ENCODE assay signal across 8 cellular contexts in genomic region chr11:121367434-121367833, GRCh38.
A peak's percentile ranks its signal among the peaks of the same experiment; 100 is the strongest.
DNase-seq lines count a peak whose midpoint lies in the region; ATAC-seq and TF ChIP-seq lines count a peak whose summit lies in the region.

No MANE protein-coding gene starts in this region.

- H2AK9ac ChIP-seq in IMR-90 (replicated peaks; ENCODE audit: low read depth, low read length, poor library complexity): no peak overlapping the region

- no peak for TF ChIP-seq RAD21 in IMR-90 (IDR thresholded peaks at IDR 0.05; ENCODE audit: low read length)

- H2BK5ac ChIP-seq in IMR-90 (ENCODE audit: low read depth, low read length, poor library complexity, severe bottlenecking): no peak overlapping the region

- no peak overlapping the region for H3K9ac ChIP-seq in IMR-90 (ENCODE audit: low read depth, low read length)

- H3K23ac ChIP-seq in IMR-90 (ENCODE audit: low read depth, low read length): no peak overlapping the region

- peaks cover 3 to 5% of the 10 kb centered on the region in 2 donors for H3K9me3 Mint-ChIP-seq in activated naive CD4-positive, alpha-beta T cell treated with anti-CD3 and anti-CD28 coated beads, Interleukin-2, amount 50 U/mL, for 72 hours

- H3K4me1 ChIP-seq in IMR-90 (ENCODE audit: control insufficient read depth, insufficient read depth, low read length): no peaks in the 10 kb centered on the region

- H3K36me3 Mint-ChIP-seq in activated naive CD4-positive, alpha-beta T cell treated with anti-CD3 and anti-CD28 coated beads, Interleukin-2, amount 50 U/mL, for 72 hours: no peaks in the 10 kb centered on the region

- peak; percentile 92 for ATAC-seq in GM21515 (IDR thresholded peaks at IDR 0.05; ENCODE audit: unreplicated experiment)
- ATAC-seq in IMR-90 (ENCODE audit: low read depth): no peak
- peak; percentile 83 for ATAC-seq in activated naive CD4-positive, alpha-beta T cell treated with anti-CD3 and anti-CD28 coated beads, Interleukin-2, amount 50 U/mL, for 72 hours
- ATAC-seq in omental fat pad (ENCODE audit: low FRiP score): peak; percentile 26

- H2BK20ac ChIP-seq in IMR-90 (ENCODE audit: low read depth, low read length): no peak overlapping the region

- POLR2A ChIA-PET in IMR-90 (lab: Charles Lee; ENCODE audit: unreplicated experiment): no interaction called here

- H3K4me2 ChIP-seq in IMR-90 (ENCODE audit: low read depth, low read length): peak overlapping the region; percentile 60; the same call in 1 of the 2 replicates

- in situ Hi-C loops in IMR-90 (cut with MboI; ENCODE audit: low sequenced_read_pairs): no loop called here

- no peaks in the 10 kb centered on the region for H3K36me3 ChIP-seq in IMR-90 (ENCODE audit: control insufficient read depth, insufficient read depth, low read length)

- H2AFZ ChIP-seq in IMR-90 (replicated peaks; ENCODE audit: low read length, poor library complexity): no peak overlapping the region

- H2BK15ac ChIP-seq in IMR-90 (ENCODE audit: low read depth, low read length): no peak overlapping the region

- peak; percentile 25 for DNase-seq in NCI-H2227 (lab: John Stamatoyannopoulos, UW; ENCODE audit: unreplicated experiment)
- no peak for DNase-seq in NCI-H2227 treated with DMSO at 0.1 percent for 48 hours (lab: John Stamatoyannopoulos, UW)
- DNase-seq in IMR-90: peak; percentile 4
- DNase-seq in activated naive CD4-positive, alpha-beta T cell treated with anti-CD3 and anti-CD28 coated beads, Interleukin-2, amount 50 U/mL, for 72 hours (ENCODE audit: low spot score in 2 of 2): peak in 1 of 2 donors; percentile 17
- DNase-seq in omental fat pad (ENCODE audit: low spot score): no peak
- no peak for DNase-seq in NCI-H526 treated with DMSO at 0.1 percent for 48 hours (lab: John Stamatoyannopoulos, UW)
- DNase-seq in retina: no peak

- intact Hi-C loops in IMR-90 (cut with micrococcal nuclease): no loop called here

- no peak overlapping the region for H3K56ac ChIP-seq in IMR-90 (ENCODE audit: extremely low read depth, insufficient read depth, low read length)

- no peaks in the 10 kb centered on the region for H3K9me3 ChIP-seq in IMR-90 (ENCODE audit: control insufficient read depth, insufficient read depth, low read length)

- no peak overlapping the region for H2BK120ac ChIP-seq in IMR-90 (ENCODE audit: low read depth, low read length)

- no peak for TF ChIP-seq POLR2A in IMR-90 (IDR thresholded peaks at IDR 0.05; ENCODE audit: low read depth, low read length)

- H3K9me1 ChIP-seq in IMR-90 (ENCODE audit: insufficient read depth, low read length): no peaks in the 10 kb centered on the region

- H3K79me1 ChIP-seq in IMR-90 (ENCODE audit: low read depth in 1 of 2, low read length in 2 of 2): no peaks in the 10 kb centered on the region

- dilution Hi-C loops in IMR-90 (cut with HindIII; ENCODE audit: low sequenced_read_pairs, unreplicated experiment): no loop called here

- H4K8ac ChIP-seq in IMR-90 (ENCODE audit: low read depth in 2 of 2, low read length in 2 of 2): no peak overlapping the region

- 10% methylated on average over 2 of the region's 5 CpGs; no CpG with 5 or more reads in 1 of the 2 experiments for WGBS in IMR-90 (ENCODE audit: extremely low coverage in 2 of 2, insufficient read length in 1 of 2), 2 experiments

- H3K27ac ChIP-seq in IMR-90 (ENCODE audit: insufficient read depth, low read length): no peak overlapping the region

- TF ChIP-seq CTCF in IMR-90 (conservative IDR thresholded peaks at IDR 0.05; ENCODE audit: low read depth, low read length) (no peak), omental fat pad (IDR thresholded peaks at IDR 0.05) (no peak)

- H3K27me3 ChIP-seq in IMR-90 (ENCODE audit: control insufficient read depth, insufficient read depth, low read length): peaks cover 21% of the 10 kb centered on the region

- no peak overlapping the region for H3K14ac ChIP-seq in IMR-90 (replicated peaks; ENCODE audit: low read depth, low read length)

- H3K4ac ChIP-seq in IMR-90 (ENCODE audit: low read depth, low read length): no peak overlapping the region

- H3K4me3 ChIP-seq in IMR-90 (ENCODE audit: insufficient read depth, low read depth, low read length): no peak overlapping the region

- no peak overlapping the region for H4K5ac ChIP-seq in IMR-90 (ENCODE audit: low read depth, low read length)

- H2AK5ac ChIP-seq in IMR-90 (ENCODE audit: low read depth, low read length): no peak overlapping the region

- H4K91ac ChIP-seq in IMR-90 (ENCODE audit: insufficient read depth, low read depth, low read length): no peak overlapping the region

- no TSS peak for BruUV-seq in IMR-90 (replicated peaks; lab: Mats Ljungman, UMichigan)

- no peak overlapping the region for H3K18ac ChIP-seq in IMR-90 (ENCODE audit: low read depth, low read length)

- no peaks in the 10 kb centered on the region for H4K20me1 ChIP-seq in IMR-90 (ENCODE audit: insufficient read depth, low read length)

- H3K27ac Mint-ChIP-seq in activated naive CD4-positive, alpha-beta T cell treated with anti-CD3 and anti-CD28 coated beads, Interleukin-2, amount 50 U/mL, for 72 hours: peak overlapping the region; percentile 48 to 69

- CTCF ChIA-PET in IMR-90 (lab: Yijun Ruan, JAX): no interaction called here

TF ChIP-seq in IMR-90, 13 proteins besides CTCF, POLR2A, EP300 and RAD21:
- no peak for TF ChIP-seq RCOR1 (IDR thresholded peaks at IDR 0.05; ENCODE audit: insufficient replicate concordance, low read length)
- no peak for TF ChIP-seq CHD1 (IDR thresholded peaks at IDR 0.05; ENCODE audit: low read depth, low read length)

Comparison
In these comparisons a context has a peak if more than half of its experiments do, and no peak if none do; other contexts are left out.
1. DNase-seq: peak in NCI-H2227 (single experiment) and IMR-90 (single experiment); none in NCI-H2227 treated with DMSO at 0.1 percent for 48 hours (single experiment), omental fat pad (single experiment), NCI-H526 treated with DMSO at 0.1 percent for 48 hours (single experiment) and retina (single experiment).